Comparison of ENCODE assay signal across 6 cellular contexts in genomic region chr3:101741914-101742313, GRCh38. TPM values are rescaled to one million over a fixed set of nuclear protein-coding genes. Genes with fewer than 3 reads are reported as not detected.
DNase-seq lines count a peak whose midpoint lies in the region; ATAC-seq, FAIRE-seq and TF ChIP-seq lines count a peak whose summit lies in the region.
"Not testable (repeated sequence)": the region's sequence is repeated elsewhere in the genome, so short reads cannot be mapped to it uniquely, and the experiment has no call there.

No MANE protein-coding gene starts in this region.

- H3K4me3 Mint-ChIP-seq in CD4-positive, CD25-positive, alpha-beta regulatory T cell; dendritic cell treated with granulocyte-macrophage colony-stimulating factor and Interleukin-4, amounts not matched to agents 40 ng/mL and 50 ng/mL, for 4 days; memory B cell: not testable (repeated sequence)

- in situ Hi-C loops in K562 (cut with MboI), result not testable (repeated sequence)

- peaks cover 6 to 17% (median 9%) of the 10 kb centered on the region in 4 donors for H3K4me1 Mint-ChIP-seq in CD4-positive, CD25-positive, alpha-beta regulatory T cell
- H3K4me1 Mint-ChIP-seq in dendritic cell treated with granulocyte-macrophage colony-stimulating factor and Interleukin-4, amounts not matched to agents 40 ng/mL and 50 ng/mL, for 4 days (ENCODE audit: low read depth); memory B cell: not testable (repeated sequence)

- POLR2A ChIA-PET in HEK293T (lab: Yijun Ruan, JAX); K562 (lab: Yijun Ruan, JAX): not testable (repeated sequence)

- not testable (repeated sequence) for TF ChIP-seq EP300 in K562 (IDR thresholded peaks at IDR 0.05; ENCODE audit: low read length)

- CTCF ChIA-PET in HEK293T (lab: Yijun Ruan, JAX), result not testable (repeated sequence)
- CTCF ChIA-PET in K562 (lab: Yijun Ruan, JAX; ENCODE audit: low intra/inter-chr PET ratio), result interaction anchor here (0.7 kb wide), 1 partner anchor 1191 kb away, joined by 4 read pairs; no protein-coding TSS in a partner anchor

- H3K27ac ChIP-seq in CD4-positive, CD25-positive, alpha-beta regulatory T cell (ENCODE audit: insufficient read depth, low read length, poor library complexity, severe bottlenecking); Karpas-422 (ENCODE audit: low read length); K562 (ENCODE audit: extremely low read depth, low read depth, low read length): not testable (repeated sequence)

- not testable (repeated sequence) for TF ChIP-seq RAD21 in K562 (CRISPR knock-in tag; conservative IDR thresholded peaks at IDR 0.05 in 1 of 2, IDR thresholded peaks at IDR 0.05 in 1 of 2)

- H3K4me2 ChIP-seq in Karpas-422 (ENCODE audit: low read depth, low read length, poor library complexity, severe bottlenecking); K562 (ENCODE audit: insufficient read depth, low read length): not testable (repeated sequence)

- DNase-seq in CD4-positive, CD25-positive, alpha-beta regulatory T cell; HEK293T (ENCODE audit: extremely low spot score); K562 (ENCODE audit: extremely low read depth in 1 of 4, low spot score in 3 of 4); memory B cell (ENCODE audit: low spot score in 2 of 2): not testable (repeated sequence)
- DNase-seq in Karpas-422, result peak; percentile 24

- not testable (repeated sequence) for TF ChIP-seq POLR2A in K562 (conservative IDR thresholded peaks at IDR 0.05)

- H3K36me3 ChIP-seq in CD4-positive, CD25-positive, alpha-beta regulatory T cell (ENCODE audit: control insufficient read depth, insufficient read depth, low read length); Karpas-422 (ENCODE audit: insufficient read depth, low read length); K562 (ENCODE audit: control insufficient read depth, insufficient read depth, low read length): not testable (repeated sequence)

- BruUV-seq in K562 (replicated peaks; lab: Mats Ljungman, UMichigan), result not testable (repeated sequence)

- not testable (repeated sequence) for H3K9me2 ChIP-seq in Karpas-422 (replicated peaks; ENCODE audit: insufficient read depth, low read length)

- not testable (repeated sequence) for H3K79me2 ChIP-seq in Karpas-422 (ENCODE audit: low read length); K562 (ENCODE audit: control insufficient read depth, insufficient read depth, low read length)

- 73% methylated on average over 1 of the region's 3 CpGs for WGBS in K562 (ENCODE audit: insufficient coverage, low coverage, missing lambda C conversion rate)

- H3K9me3 Mint-ChIP-seq in CD4-positive, CD25-positive, alpha-beta regulatory T cell; memory B cell: not testable (repeated sequence)
- peaks cover 21% of the 10 kb centered on the region for H3K9me3 Mint-ChIP-seq in dendritic cell treated with granulocyte-macrophage colony-stimulating factor and Interleukin-4, amounts not matched to agents 40 ng/mL and 50 ng/mL, for 4 days

- not testable (repeated sequence) for H3K9ac ChIP-seq in Karpas-422 (ENCODE audit: low read length); K562 (ENCODE audit: insufficient read depth in 1 of 2, low read depth in 2 of 2, low read length in 2 of 2)

- FAIRE-seq in K562 (lab: Jason Lieb, UNC), result not testable (repeated sequence)

- H3K36me3 Mint-ChIP-seq in CD4-positive, CD25-positive, alpha-beta regulatory T cell, result peaks cover 24% of the 10 kb centered on the region
- H3K36me3 Mint-ChIP-seq in dendritic cell treated with granulocyte-macrophage colony-stimulating factor and Interleukin-4, amounts not matched to agents 40 ng/mL and 50 ng/mL, for 4 days (ENCODE audit: low read depth), result not testable (repeated sequence)
- H3K36me3 Mint-ChIP-seq in memory B cell, result peaks cover 17% of the 10 kb centered on the region

- not testable (repeated sequence) for H3K4me3 ChIP-seq in CD4-positive, CD25-positive, alpha-beta regulatory T cell (ENCODE audit: low read depth, low read length); Karpas-422 (ENCODE audit: low read length); K562

- H4K20me1 ChIP-seq in Karpas-422 (ENCODE audit: insufficient read depth, low read depth, low read length); K562 (replicated peaks; ENCODE audit: control insufficient read depth, insufficient read depth, low read length): not testable (repeated sequence)

- intact Hi-C loops in K562 (cut with micrococcal nuclease); dendritic cell treated with granulocyte-macrophage colony-stimulating factor and Interleukin-4, amounts not matched to agents 40 ng/mL and 50 ng/mL, for 4 days (cut with micrococcal nuclease): not testable (repeated sequence)

- H3K9me1 ChIP-seq in K562 (ENCODE audit: control insufficient read depth, insufficient read depth, low read length), result not testable (repeated sequence)

- not testable (repeated sequence) for H3K4me1 ChIP-seq in CD4-positive, CD25-positive, alpha-beta regulatory T cell (ENCODE audit: control insufficient read depth, insufficient read depth, low read length, poor library complexity, severe bottlenecking); Karpas-422 (ENCODE audit: low read length); K562 (replicated peaks in 1 of 2; ENCODE audit: control insufficient read depth in 2 of 2, insufficient read depth in 2 of 2, low read length in 2 of 2)

- H3K27me3 ChIP-seq in CD4-positive, CD25-positive, alpha-beta regulatory T cell (ENCODE audit: control insufficient read depth, insufficient read depth, low read length); Karpas-422 (ENCODE audit: low read length); K562 (ENCODE audit: control insufficient read depth in 2 of 2, insufficient read depth in 2 of 2, low read length in 2 of 2): not testable (repeated sequence)

- H3K27ac Mint-ChIP-seq in CD4-positive, CD25-positive, alpha-beta regulatory T cell, result peak overlapping the region in 2 of 3 donors; percentile 20 to 62
- peak overlapping the region; percentile 36 for H3K27ac Mint-ChIP-seq in dendritic cell treated with granulocyte-macrophage colony-stimulating factor and Interleukin-4, amounts not matched to agents 40 ng/mL and 50 ng/mL, for 4 days
- peak overlapping the region; percentile 60 for H3K27ac Mint-ChIP-seq in memory B cell

- not testable (repeated sequence) for TF ChIP-seq CTCF in K562 (IDR thresholded peaks at IDR 0.05 in 2 of 3, conservative IDR thresholded peaks at IDR 0.05 in 1 of 3; ENCODE audit: insufficient read depth in 2 of 3, low read depth in 1 of 3, low read length in 3 of 3)

- H2AFZ ChIP-seq in Karpas-422 (ENCODE audit: low read length); K562 (ENCODE audit: low read depth, low read length): not testable (repeated sequence)

- not testable (repeated sequence) for ATAC-seq in CD4-positive, CD25-positive, alpha-beta regulatory T cell (ENCODE audit: low read depth in 2 of 2); K562; memory B cell (ENCODE audit: low read depth)

- not testable (repeated sequence) for H3K9me3 ChIP-seq in CD4-positive, CD25-positive, alpha-beta regulatory T cell (ENCODE audit: control insufficient read depth in 2 of 2, low read length in 2 of 2); Karpas-422 (ENCODE audit: low read length); K562 (replicated peaks; ENCODE audit: control insufficient read depth, insufficient read depth, low read depth, low read length)

- H3K27me3 Mint-ChIP-seq in CD4-positive, CD25-positive, alpha-beta regulatory T cell; dendritic cell treated with granulocyte-macrophage colony-stimulating factor and Interleukin-4, amounts not matched to agents 40 ng/mL and 50 ng/mL, for 4 days; memory B cell: not testable (repeated sequence)

RNA-seq across cellular contexts. Expression of gene CEP97, which starts 17.5 kb away (rescaled TPM):
- 15.2 TPM for total RNA-seq in CD4-positive, CD25-positive, alpha-beta regulatory T cell
- polyA plus RNA-seq in CD4-positive, CD25-positive, alpha-beta regulatory T cell, result 1 to 10 TPM; 4.8 to 8.3 (median 6.4) TPM
- total RNA-seq in Karpas-422 (2014; rRNA removed; shearing (Covaris generic); ENCODE audit: low replicate concordance), result 15.0 and 21.7 TPM in 2 replicates
- total RNA-seq in K562 (2011; cell fraction: chromatin; rRNA removed; ENCODE audit: low replicate concordance), result 6.5 and 17.2 TPM in 2 replicates
- total RNA-seq in K562 (2011; cell fraction: nucleolus; rRNA removed), result 4.3 and 4.5 TPM in 2 replicates
- total RNA-seq in K562 (2011; cell fraction: nucleoplasm; rRNA removed), result 6.2 and 10.3 TPM in 2 replicates
- total RNA-seq in K562 (2014; rRNA removed) (3.6 and 4.3 TPM in 2 replicates), K562 (2014; rRNA removed; fragmentation: Illumina TruSeq; extraction: Trizol) (10.1 and 12.1 TPM in 2 replicates), K562 (2015; rRNA removed; fragmentation: Illumina TruSeq; extraction: Trizol) (8.2 and 8.5 TPM in 2 replicates), K562 (2021) (7.1 and 7.7 TPM in 2 replicates)
- polyA plus RNA-seq in K562 (2011; rRNA removed) (2.2 and 2.5 TPM in 2 replicates), K562 (2014; fragmentation: Illumina TruSeq; extraction: Trizol) (4.4 TPM in 2 replicates), K562 (2014; fragmentation: Nextera tagmentation; extraction: Ambion mirVana) (1 to 10 TPM; 2.0 to 3.2 TPM), K562 (2014; rRNA removed) (2.6 and 3.5 TPM in 2 replicates)
- polyA plus RNA-seq in K562 (2011; cell fraction: cytosol; rRNA removed), result 0.67 and 1.8 TPM in 2 replicates
- 2.7 and 2.9 TPM in 2 replicates for polyA plus RNA-seq in K562 (2011; cell fraction: nucleus; rRNA removed)
- 2.4 and 3.0 TPM in 2 replicates for polyA plus RNA-seq in K562 (2012)
- 8.8 and 10.8 TPM in 2 replicates for polyA minus RNA-seq in K562 (2011; rRNA and poly(A)+ RNA removed)
- 3.8 and 4.9 TPM in 2 replicates for polyA minus RNA-seq in K562 (2011; cell fraction: cytosol; rRNA and poly(A)+ RNA removed)
- polyA minus RNA-seq in K562 (2011; cell fraction: nucleus; rRNA and poly(A)+ RNA removed), result 4.2 and 5.1 TPM in 2 replicates

RNA-seq across cellular contexts. Expression of gene NXPE3, which starts 37.1 kb away (rescaled TPM):
- total RNA-seq in CD4-positive, CD25-positive, alpha-beta regulatory T cell, result 37.9 TPM
- 10 to 100 TPM; 38.3 to 43.2 (median 42.4) TPM for polyA plus RNA-seq in CD4-positive, CD25-positive, alpha-beta regulatory T cell
- total RNA-seq in Karpas-422 (2014; rRNA removed; shearing (Covaris generic); ENCODE audit: low replicate concordance), result 18.6 and 20.2 TPM in 2 replicates
- 2.6 and 3.1 TPM in 2 replicates for total RNA-seq in K562 (2011; cell fraction: chromatin; rRNA removed; ENCODE audit: low replicate concordance)
- total RNA-seq in K562 (2011; cell fraction: nucleolus; rRNA removed), result 1.3 and 2.6 TPM in 2 replicates
- total RNA-seq in K562 (2011; cell fraction: nucleoplasm; rRNA removed), result 3.2 and 3.9 TPM in 2 replicates
- 0.95 and 0.98 TPM in 2 replicates for total RNA-seq in K562 (2014; rRNA removed)
- total RNA-seq in K562 (2014; rRNA removed; fragmentation: Illumina TruSeq; extraction: Trizol), result 0.80 and 0.86 TPM in 2 replicates
- total RNA-seq in K562 (2015; rRNA removed; fragmentation: Illumina TruSeq; extraction: Trizol), result 0.76 and 0.79 TPM in 2 replicates
- total RNA-seq in K562 (2021), result 2.0 and 2.3 TPM in 2 replicates
- 2.3 and 2.5 TPM in 2 replicates for polyA plus RNA-seq in K562 (2011; rRNA removed)
- 0.94 and 1.7 TPM in 2 replicates for polyA plus RNA-seq in K562 (2011; cell fraction: cytosol; rRNA removed)
- polyA plus RNA-seq in K562 (2011; cell fraction: nucleus; rRNA removed), result 1.1 and 1.4 TPM in 2 replicates
- polyA plus RNA-seq in K562 (2012), result 1.3 and 2.6 TPM in 2 replicates
- 1.6 and 1.7 TPM in 2 replicates for polyA plus RNA-seq in K562 (2014; fragmentation: Illumina TruSeq; extraction: Trizol)
- under 1 TPM; 0.25 to 0.59 TPM for polyA plus RNA-seq in K562 (2014; fragmentation: Nextera tagmentation; extraction: Ambion mirVana)
- polyA plus RNA-seq in K562 (2014; rRNA removed), result 1.2 and 1.7 TPM in 2 replicates
- polyA minus RNA-seq in K562 (2011; rRNA and poly(A)+ RNA removed), result 2.7 and 2.8 TPM in 2 replicates
- 1.5 and 1.8 TPM in 2 replicates for polyA minus RNA-seq in K562 (2011; cell fraction: cytosol; rRNA and poly(A)+ RNA removed)
- 1.7 and 1.8 TPM in 2 replicates for polyA minus RNA-seq in K562 (2011; cell fraction: nucleus; rRNA and poly(A)+ RNA removed)

RNA-seq across cellular contexts. Expression of gene RPL24, which starts 55.4 kb away (rescaled TPM):
- total RNA-seq in CD4-positive, CD25-positive, alpha-beta regulatory T cell, result 1,148 TPM
- polyA plus RNA-seq in CD4-positive, CD25-positive, alpha-beta regulatory T cell, result 1,000 to 10,000 TPM in 3 of 4 donors, 100 to 1,000 TPM in 1; 939 to 1,307 (median 1,200) TPM
- 3,600 and 7,010 TPM in 2 replicates for total RNA-seq in Karpas-422 (2014; rRNA removed; shearing (Covaris generic); ENCODE audit: low replicate concordance)
- total RNA-seq in K562 (2011; cell fraction: chromatin; rRNA removed; ENCODE audit: low replicate concordance), result 302 and 379 TPM in 2 replicates
- total RNA-seq in K562 (2011; cell fraction: nucleolus; rRNA removed), result 502 and 519 TPM in 2 replicates
- total RNA-seq in K562 (2011; cell fraction: nucleoplasm; rRNA removed), result 556 and 741 TPM in 2 replicates
- total RNA-seq in K562 (2014; rRNA removed) (2,157 and 4,237 TPM in 2 replicates), K562 (2014; rRNA removed; fragmentation: Illumina TruSeq; extraction: Trizol) (1,726 and 1,992 TPM in 2 replicates), K562 (2015; rRNA removed; fragmentation: Illumina TruSeq; extraction: Trizol) (1,831 and 1,892 TPM in 2 replicates), K562 (2021) (1,401 and 1,590 TPM in 2 replicates)
- polyA plus RNA-seq in K562 (2011; rRNA removed) (1,776 and 1,804 TPM in 2 replicates), K562 (2014; fragmentation: Illumina TruSeq; extraction: Trizol) (2,147 and 2,288 TPM in 2 replicates), K562 (2014; fragmentation: Nextera tagmentation; extraction: Ambion mirVana) (1,000 to 10,000 TPM; 1,189 to 1,198 TPM), K562 (2014; rRNA removed) (4,750 and 5,417 TPM in 2 replicates)
- polyA plus RNA-seq in K562 (2011; cell fraction: cytosol; rRNA removed), result 424 and 746 TPM in 2 replicates
- polyA plus RNA-seq in K562 (2011; cell fraction: nucleus; rRNA removed), result 459 and 780 TPM in 2 replicates
- 1,572 and 2,137 TPM in 2 replicates for polyA plus RNA-seq in K562 (2012)
- polyA minus RNA-seq in K562 (2011; rRNA and poly(A)+ RNA removed), result 621 and 719 TPM in 2 replicates
- polyA minus RNA-seq in K562 (2011; cell fraction: cytosol; rRNA and poly(A)+ RNA removed), result 317 and 358 TPM in 2 replicates
- 175 and 332 TPM in 2 replicates for polyA minus RNA-seq in K562 (2011; cell fraction: nucleus; rRNA and poly(A)+ RNA removed)
